ENCODE assay signal across 1 cellular context in the genomic region with DNA sequence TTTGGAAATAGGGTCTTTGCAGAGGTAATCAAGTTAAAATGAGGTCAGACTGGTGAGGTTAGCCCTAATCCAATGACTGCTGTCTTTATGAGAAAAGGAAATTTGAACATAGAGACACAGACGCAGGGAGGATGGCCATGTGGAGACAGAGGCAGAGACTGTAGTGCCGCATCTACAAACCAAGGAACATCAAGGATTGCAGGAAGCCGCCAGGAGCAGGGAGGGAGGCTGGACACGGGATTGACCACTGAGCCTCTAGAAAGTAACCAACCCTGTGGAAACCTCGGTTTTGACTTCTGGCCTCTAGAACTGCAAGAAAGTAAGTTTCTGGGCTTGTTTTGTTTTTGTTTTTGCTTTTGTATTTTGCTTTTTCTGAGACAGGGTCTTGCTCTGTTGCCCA.
TF ChIP-seq lines count a peak whose summit lies in the region.

No MANE protein-coding gene starts in this region.

TF ChIP-seq in HepG2, 621 proteins besides CTCF, POLR2A, EP300 and RAD21 (continued from another document):
- TF ChIP-seq, protein P1, sequence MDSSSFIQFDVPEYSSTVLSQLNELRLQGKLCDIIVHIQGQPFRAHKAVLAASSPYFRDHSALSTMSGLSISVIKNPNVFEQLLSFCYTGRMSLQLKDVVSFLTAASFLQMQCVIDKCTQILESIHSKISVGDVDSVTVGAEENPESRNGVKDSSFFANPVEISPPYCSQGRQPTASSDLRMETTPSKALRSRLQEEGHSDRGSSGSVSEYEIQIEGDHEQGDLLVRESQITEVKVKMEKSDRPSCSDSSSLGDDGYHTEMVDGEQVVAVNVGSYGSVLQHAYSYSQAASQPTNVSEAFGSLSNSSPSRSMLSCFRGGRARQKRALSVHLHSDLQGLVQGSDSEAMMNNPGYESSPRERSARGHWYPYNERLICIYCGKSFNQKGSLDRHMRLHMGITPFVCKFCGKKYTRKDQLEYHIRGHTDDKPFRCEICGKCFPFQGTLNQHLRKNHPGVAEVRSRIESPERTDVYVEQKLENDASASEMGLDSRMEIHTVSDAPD (CRISPR knock-in tag; IDR thresholded peaks at IDR 0.05), result no peak
- TF ChIP-seq, protein P2, sequence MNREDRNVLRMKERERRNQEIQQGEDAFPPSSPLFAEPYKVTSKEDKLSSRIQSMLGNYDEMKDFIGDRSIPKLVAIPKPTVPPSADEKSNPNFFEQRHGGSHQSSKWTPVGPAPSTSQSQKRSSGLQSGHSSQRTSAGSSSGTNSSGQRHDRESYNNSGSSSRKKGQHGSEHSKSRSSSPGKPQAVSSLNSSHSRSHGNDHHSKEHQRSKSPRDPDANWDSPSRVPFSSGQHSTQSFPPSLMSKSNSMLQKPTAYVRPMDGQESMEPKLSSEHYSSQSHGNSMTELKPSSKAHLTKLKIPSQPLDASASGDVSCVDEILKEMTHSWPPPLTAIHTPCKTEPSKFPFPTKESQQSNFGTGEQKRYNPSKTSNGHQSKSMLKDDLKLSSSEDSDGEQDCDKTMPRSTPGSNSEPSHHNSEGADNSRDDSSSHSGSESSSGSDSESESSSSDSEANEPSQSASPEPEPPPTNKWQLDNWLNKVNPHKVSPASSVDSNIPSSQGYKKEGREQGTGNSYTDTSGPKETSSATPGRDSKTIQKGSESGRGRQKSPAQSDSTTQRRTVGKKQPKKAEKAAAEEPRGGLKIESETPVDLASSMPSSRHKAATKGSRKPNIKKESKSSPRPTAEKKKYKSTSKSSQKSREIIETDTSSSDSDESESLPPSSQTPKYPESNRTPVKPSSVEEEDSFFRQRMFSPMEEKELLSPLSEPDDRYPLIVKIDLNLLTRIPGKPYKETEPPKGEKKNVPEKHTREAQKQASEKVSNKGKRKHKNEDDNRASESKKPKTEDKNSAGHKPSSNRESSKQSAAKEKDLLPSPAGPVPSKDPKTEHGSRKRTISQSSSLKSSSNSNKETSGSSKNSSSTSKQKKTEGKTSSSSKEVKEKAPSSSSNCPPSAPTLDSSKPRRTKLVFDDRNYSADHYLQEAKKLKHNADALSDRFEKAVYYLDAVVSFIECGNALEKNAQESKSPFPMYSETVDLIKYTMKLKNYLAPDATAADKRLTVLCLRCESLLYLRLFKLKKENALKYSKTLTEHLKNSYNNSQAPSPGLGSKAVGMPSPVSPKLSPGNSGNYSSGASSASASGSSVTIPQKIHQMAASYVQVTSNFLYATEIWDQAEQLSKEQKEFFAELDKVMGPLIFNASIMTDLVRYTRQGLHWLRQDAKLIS (CRISPR knock-in tag; IDR thresholded peaks at IDR 0.05), result no peak
- TF ChIP-seq ZNF614 (CRISPR knock-in tag; IDR thresholded peaks at IDR 0.05; ENCODE audit: borderline replicate concordance), result no peak
- TF ChIP-seq YEATS4 (CRISPR knock-in tag; IDR thresholded peaks at IDR 0.05; ENCODE audit: borderline replicate concordance), result no peak
